In genomic region chr22:24433868-24434471, GRCh38 we compare ENCODE assay signal across 8 cellular contexts. TPM values are rescaled to one million over a fixed set of nuclear protein-coding genes. Genes with fewer than 3 reads are reported as not detected.
DNase-seq lines count a peak whose midpoint lies in the region; ATAC-seq and TF ChIP-seq lines count a peak whose summit lies in the region.

No MANE protein-coding gene starts in this region.

- intact Hi-C loops in Panc1 (cut with micrococcal nuclease; ENCODE audit: unreplicated experiment) = no loop called here

- no peak overlapping the region for H3K4me3 ChIP-seq in ACC112 (ENCODE audit: low read depth, low read length)
- H3K4me3 ChIP-seq in Panc1 (ENCODE audit: low read depth in 2 of 2, low read length in 2 of 2) = no peak overlapping the region
- H3K4me3 ChIP-seq in smooth muscle cell = no peak overlapping the region

- BruUV-seq in Panc1 (replicated peaks; lab: Mats Ljungman, UMichigan) = no TSS peak

- POLR2A ChIA-PET in Panc1 (lab: Charles Lee) = no interaction called here

- H3K4me1 ChIP-seq in ACC112 (ENCODE audit: control insufficient read depth, insufficient read depth, low read length, unreplicated experiment) (peaks cover 21% of the 10 kb centered on the region), Panc1 (ENCODE audit: control insufficient read depth, insufficient read depth, low read length) (peaks cover under 1% of the 10 kb centered on the region), smooth muscle cell (ENCODE audit: low read depth) (no peaks in the 10 kb centered on the region)

- H3F3A ChIP-seq in smooth muscle cell (ENCODE audit: low read depth) = no peaks in the 10 kb centered on the region

- TF ChIP-seq CTCF in Panc1 (IDR thresholded peaks at IDR 0.05) (no peak), smooth muscle cell (IDR thresholded peaks at IDR 0.05; ENCODE audit: borderline replicate concordance, insufficient read depth, poor library complexity, severe bottlenecking) (no peak)

- H3K4me2 ChIP-seq in smooth muscle cell = no peak overlapping the region

- H4K20me1 ChIP-seq in smooth muscle cell (ENCODE audit: low read depth) = no peaks in the 10 kb centered on the region

- in situ Hi-C loops in Panc1 (cut with HindIII; ENCODE audit: low pct_unique_long_range_greater_than_20kb, low sequenced_read_pairs) = no loop called here

- H3K79me2 ChIP-seq in ACC112 (ENCODE audit: control insufficient read depth, insufficient read depth, low read length, unreplicated experiment) (no peaks in the 10 kb centered on the region), smooth muscle cell (ENCODE audit: low read depth) (no peaks in the 10 kb centered on the region)

- CTCF ChIA-PET in Panc1 (lab: Charles Lee) = no interaction called here

- H3K27ac ChIP-seq in ACC112 (ENCODE audit: low read depth, low read length) (peak overlapping the region; percentile 56; the same call in 1 of the 2 replicates), Panc1 (ENCODE audit: low read length) (no peak overlapping the region), smooth muscle cell (ENCODE audit: low read depth) (peak overlapping the region; percentile 55)

- 87% methylated on average over 10 of the region's 10 CpGs for WGBS in smooth muscle cell (ENCODE audit: low lambda C conversion rate)

- DNase-seq in Panc1 (ENCODE audit: low read depth, low spot score) (no peak), smooth muscle cell (lab: John Stamatoyannopoulos, UW; ENCODE audit: unreplicated experiment) (no peak), NCI-H2196 treated with DMSO at 0.1 percent for 48 hours (lab: John Stamatoyannopoulos, UW; ENCODE audit: unreplicated experiment) (no peak), cerebellar cortex (ENCODE audit: low spot score) (no peak)
- DNase-seq in effector CD4-positive, alpha-beta T cell = peak; percentile 21

- no peak overlapping the region for H2AFZ ChIP-seq in ACC112 (ENCODE audit: low read length, unreplicated experiment)
- no peak overlapping the region for H2AFZ ChIP-seq in smooth muscle cell (ENCODE audit: low read depth)

- peak; percentile 62 for ATAC-seq in GM18520 (IDR thresholded peaks at IDR 0.05; ENCODE audit: unreplicated experiment)
- peak; percentile 73 for ATAC-seq in HG02885 (IDR thresholded peaks at IDR 0.05; ENCODE audit: poor library complexity, unreplicated experiment)
- ATAC-seq in Panc1 = peak; percentile 37; the same call in 1 of the 2 replicates

- H3K27me3 ChIP-seq in ACC112 (ENCODE audit: insufficient read depth, low read length) = no peaks in the 10 kb centered on the region
- H3K27me3 ChIP-seq in Panc1 (ENCODE audit: control insufficient read depth, insufficient read depth, low read length) = no peaks in the 10 kb centered on the region
- H3K27me3 ChIP-seq in smooth muscle cell (ENCODE audit: low read depth) = no peaks in the 10 kb centered on the region

- no peak overlapping the region for H3K9ac ChIP-seq in smooth muscle cell (ENCODE audit: low read depth)

- H3K9me3 ChIP-seq in Panc1 (ENCODE audit: control insufficient read depth, insufficient read depth, low read depth, low read length) (no peaks in the 10 kb centered on the region), smooth muscle cell (replicated peaks; ENCODE audit: low read depth) (no peaks in the 10 kb centered on the region)

- no peaks in the 10 kb centered on the region for H3K36me3 ChIP-seq in ACC112 (ENCODE audit: insufficient read depth, low read length)
- no peaks in the 10 kb centered on the region for H3K36me3 ChIP-seq in Panc1 (ENCODE audit: control insufficient read depth, insufficient read depth, low read length)
- no peaks in the 10 kb centered on the region for H3K36me3 ChIP-seq in smooth muscle cell (ENCODE audit: low read depth)

RNA-seq across cellular contexts. Expression of gene ADORA2A, which starts 6.6 kb away (rescaled TPM):
- 11.5 TPM for total RNA-seq in Panc1 (2021; ENCODE audit: unreplicated experiment)
- 8.2 TPM for polyA plus RNA-seq in Panc1 (2012; ENCODE audit: insufficient read length)
- total RNA-seq in smooth muscle cell = 1.5 and 1.8 TPM in 2 replicates
- 1.6 and 3.8 TPM in 2 replicates for polyA plus RNA-seq in smooth muscle cell
